ENCODE assay signal across 16 cellular contexts in the genomic region with DNA sequence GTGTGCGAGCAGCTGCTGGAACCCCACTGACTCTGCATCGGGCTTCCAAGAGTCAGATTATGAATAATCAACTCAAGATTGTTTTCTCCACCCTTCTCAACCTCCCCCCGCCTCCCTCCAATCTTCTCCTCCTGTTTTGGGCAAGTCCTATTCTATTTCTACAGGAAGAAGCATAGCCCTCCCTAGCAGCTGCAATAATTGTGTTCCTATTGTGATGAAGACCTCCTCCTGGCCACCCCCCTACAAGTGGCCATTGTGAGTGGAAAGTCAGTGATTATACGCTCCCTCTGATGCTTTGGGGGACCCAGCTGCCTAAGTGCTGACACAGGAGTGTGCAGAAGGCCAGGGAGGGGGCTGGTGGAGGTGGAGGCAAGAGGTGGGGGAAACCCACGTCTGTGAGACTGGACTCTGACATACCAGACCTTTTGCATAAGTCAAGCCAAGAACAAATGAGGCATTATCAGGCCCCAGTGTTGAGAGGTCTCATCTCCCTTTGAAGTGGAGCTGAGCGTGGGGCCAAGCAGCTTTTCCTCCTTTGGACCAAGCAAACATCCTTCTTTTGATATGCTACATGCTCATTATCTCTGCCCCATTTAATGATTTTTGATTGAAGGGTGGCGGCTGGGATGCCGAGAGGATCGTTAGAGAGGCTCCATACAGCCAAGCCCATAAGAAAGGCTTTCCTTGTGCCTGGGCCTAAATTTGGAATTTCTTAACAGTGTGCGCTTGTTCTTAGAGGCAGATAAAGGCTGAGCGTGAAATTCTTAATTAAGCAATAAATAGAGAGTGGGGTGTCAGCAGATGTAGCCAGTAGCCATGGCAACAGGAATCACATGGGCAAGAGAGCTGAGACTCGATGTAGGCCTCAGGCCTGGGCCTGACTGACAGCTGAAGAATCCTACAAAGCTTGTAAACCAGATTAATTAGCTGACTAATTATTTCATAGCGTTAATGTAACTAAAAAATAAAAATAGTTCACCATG.
DNase-seq lines count a peak whose midpoint lies in the region; ATAC-seq and TF ChIP-seq lines count a peak whose summit lies in the region.
"Had no signal": no experiment of that assay in that cellular context is flagged by ENCODE, and none has a peak within 500 bp of the region (broad histone marks: within the 10 kb centered on the region; RNA-seq: fewer than 3 reads in every experiment).

No MANE protein-coding gene starts in this region.

- no peak overlapping the region for H2BK5ac ChIP-seq in neuronal stem cell (ENCODE audit: low read length)

- intact Hi-C loops in head of caudate nucleus (cut with DNase I), result no loop called here
- intact Hi-C loops in CD8-positive, alpha-beta T cell (cut with DNase I, micrococcal nuclease), result no loop called here

- H2BK12ac ChIP-seq in neuronal stem cell (ENCODE audit: low read length), result no peak overlapping the region

- H3K27me3 Mint-ChIP-seq in CD8-positive, alpha-beta T cell (ENCODE audit: low read depth), result no peaks in the 10 kb centered on the region
- H3K27me3 Mint-ChIP-seq: central memory CD8-positive, alpha-beta T cell had no signal

- H3K4me1 ChIP-seq in neuronal stem cell (ENCODE audit: control insufficient read depth in 2 of 2, insufficient read depth in 1 of 2, low read depth in 1 of 2, low read length in 2 of 2), result peaks cover 20 to 46% of the 10 kb centered on the region in 2 donors
- H3K4me1 ChIP-seq in CD8-positive, alpha-beta T cell (ENCODE audit: insufficient read depth, low read length), result no peaks in the 10 kb centered on the region
- H3K4me1 ChIP-seq: prostate gland had no signal

- no peak overlapping the region for H3K4ac ChIP-seq in neuronal stem cell (ENCODE audit: low read length)

- CTCF ChIA-PET in CD8-positive, alpha-beta T cell (lab: Charles Lee), result interaction anchor here (1.9 kb wide), 1 partner anchor 12 kb away, joined by 5 read pairs; no protein-coding TSS in a partner anchor

- no peaks in the 10 kb centered on the region for H3K79me1 ChIP-seq in neuronal stem cell (ENCODE audit: low read depth, low read length)

- no peaks in the 10 kb centered on the region for H3K36me3 Mint-ChIP-seq in CD8-positive, alpha-beta T cell

- no peaks in the 10 kb centered on the region for H3K9me3 Mint-ChIP-seq in CD8-positive, alpha-beta T cell
- H3K9me3 Mint-ChIP-seq: central memory CD8-positive, alpha-beta T cell had no signal

- peak overlapping the region; percentile 63 for H3K18ac ChIP-seq in neuronal stem cell (ENCODE audit: low read length)

- no peak overlapping the region for H2AK5ac ChIP-seq in neuronal stem cell (ENCODE audit: low read depth, low read length)

- peaks cover 0 to 14% (median 0%) of the 10 kb centered on the region in 3 experiments for H3K27me3 ChIP-seq in neuronal stem cell (ENCODE audit: control insufficient read depth in 3 of 3, insufficient read depth in 3 of 3, low read depth in 1 of 3, low read length in 3 of 3)
- no peaks in the 10 kb centered on the region for H3K27me3 ChIP-seq in CD8-positive, alpha-beta T cell (ENCODE audit: insufficient read depth, low read length)
- H3K27me3 ChIP-seq: BE2C had no signal

- TF ChIP-seq CTCF in CD8-positive, alpha-beta T cell (IDR thresholded peaks at IDR 0.05), result no peak

- H3K27ac Mint-ChIP-seq in CD8-positive, alpha-beta T cell, result no peak overlapping the region

- peak overlapping the region; percentile 20 for H3K4me2 ChIP-seq in neuronal stem cell (ENCODE audit: insufficient read depth, low read length, poor library complexity, severe bottlenecking)
- H3K4me2 ChIP-seq: smooth muscle cell had no signal

- no peaks in the 10 kb centered on the region for H3K36me3 ChIP-seq in neuronal stem cell (replicated peaks in 1 of 2; ENCODE audit: control insufficient read depth in 2 of 2, insufficient read depth in 2 of 2, low read length in 2 of 2)
- no peaks in the 10 kb centered on the region for H3K36me3 ChIP-seq in CD8-positive, alpha-beta T cell (ENCODE audit: insufficient read depth, low read length)
- H3K36me3 ChIP-seq: BE2C, prostate gland had no signal

- no peaks in the 10 kb centered on the region for H3K4me1 Mint-ChIP-seq in CD8-positive, alpha-beta T cell (ENCODE audit: low read depth)
- H3K4me1 Mint-ChIP-seq: central memory CD8-positive, alpha-beta T cell had no signal

- peak overlapping the region; percentile 51 for H3K27ac ChIP-seq in neuronal stem cell (replicated peaks; ENCODE audit: low read length)
- H3K27ac ChIP-seq in CD8-positive, alpha-beta T cell (ENCODE audit: low read depth, low read length), result no peak overlapping the region
- H3K27ac ChIP-seq: prostate gland had no signal

- no peak overlapping the region for H3K4me3 Mint-ChIP-seq in CD8-positive, alpha-beta T cell
- H3K4me3 Mint-ChIP-seq: central memory CD8-positive, alpha-beta T cell had no signal

- DNase-seq in NCI-H1417 treated with DMSO at 0.1 percent for 48 hours (lab: John Stamatoyannopoulos, UW) (peak; percentile 59), SK-MEL-5 (ENCODE audit: low read depth, low spot score) (peak; percentile 7), head of caudate nucleus (peak in 29 of 42 donors; percentile 9 to 53 (median 23)), neuronal stem cell (ENCODE audit: low spot score) (peak; percentile 33), GDM1 (lab: John Stamatoyannopoulos, UW) (no peak)
- no peak for DNase-seq in CD8-positive, alpha-beta T cell
- DNase-seq: activated effector memory CD4-positive, alpha-beta T cell treated with Interleukin-2 at 50 U/mL for 16 hours; BE2C; KG1; NCI-H1092 treated with DMSO at 0.1 percent for 48 hours; NCI-H345; SIG-M5 had no signal

- H4K91ac ChIP-seq in neuronal stem cell (ENCODE audit: low read depth, low read length, poor library complexity), result no peak overlapping the region

- H3K9ac ChIP-seq in neuronal stem cell (ENCODE audit: low read depth, low read length, poor library complexity), result no peak overlapping the region

- POLR2A ChIA-PET in CD8-positive, alpha-beta T cell (lab: Charles Lee), result no interaction called here

- H2AFZ ChIP-seq in neuronal stem cell (ENCODE audit: low read length), result peak overlapping the region; percentile 79

- H2BK120ac ChIP-seq in neuronal stem cell (ENCODE audit: low read depth, low read length), result no peak overlapping the region

- no peak for ATAC-seq in CD8-positive, alpha-beta T cell
- ATAC-seq in HG03354 (IDR thresholded peaks at IDR 0.05; ENCODE audit: poor library complexity, severe bottlenecking, unreplicated experiment), result no peak

- H3K9me3 ChIP-seq in neuronal stem cell (replicated peaks in 1 of 2; ENCODE audit: control insufficient read depth in 2 of 2, insufficient read depth in 1 of 2, low read depth in 1 of 2, low read length in 2 of 2), result no peaks in the 10 kb centered on the region
- H3K9me3 ChIP-seq in CD8-positive, alpha-beta T cell (ENCODE audit: low read length), result no peaks in the 10 kb centered on the region
- H3K9me3 ChIP-seq: BE2C, prostate gland had no signal

- no peak overlapping the region for H3K23ac ChIP-seq in neuronal stem cell (ENCODE audit: low read depth, low read length, poor library complexity)

- H3K14ac ChIP-seq in neuronal stem cell (ENCODE audit: low read length), result no peak overlapping the region

- peak overlapping the region in 1 of 2 donors; percentile 18 for H3K4me3 ChIP-seq in neuronal stem cell (ENCODE audit: low read length in 2 of 2)
- no peak overlapping the region for H3K4me3 ChIP-seq in CD8-positive, alpha-beta T cell (ENCODE audit: low read depth, low read length)
- H3K4me3 ChIP-seq: prostate gland, smooth muscle cell had no signal

- in situ Hi-C loops in SK-MEL-5 (cut with HindIII; ENCODE audit: low pct_unique_long_range_greater_than_20kb, low sequenced_read_pairs), result no loop called here

- no peak overlapping the region for H2BK15ac ChIP-seq in neuronal stem cell (ENCODE audit: low read length)

- H4K8ac ChIP-seq in neuronal stem cell (ENCODE audit: low read depth, low read length), result no peak overlapping the region

- no CpG with 5 or more reads among the region's 13 CpGs for WGBS in neuronal stem cell (ENCODE audit: extremely low coverage in 2 of 2, insufficient read length in 2 of 2, insufficient replicate concordance in 1 of 2), 2 donors

Comparison
In these comparisons a context has a peak if more than half of its experiments do, and no peak if none do; other contexts are left out.
1. DNase-seq: peak in NCI-H1417 treated with DMSO at 0.1 percent for 48 hours (single experiment), SK-MEL-5 (single experiment), head of caudate nucleus (29 of 42) and neuronal stem cell (single experiment); none in CD8-positive, alpha-beta T cell (0 of 7) and GDM1 (single experiment).